1 cellular context compared by ENCODE assay signal in the genomic region with DNA sequence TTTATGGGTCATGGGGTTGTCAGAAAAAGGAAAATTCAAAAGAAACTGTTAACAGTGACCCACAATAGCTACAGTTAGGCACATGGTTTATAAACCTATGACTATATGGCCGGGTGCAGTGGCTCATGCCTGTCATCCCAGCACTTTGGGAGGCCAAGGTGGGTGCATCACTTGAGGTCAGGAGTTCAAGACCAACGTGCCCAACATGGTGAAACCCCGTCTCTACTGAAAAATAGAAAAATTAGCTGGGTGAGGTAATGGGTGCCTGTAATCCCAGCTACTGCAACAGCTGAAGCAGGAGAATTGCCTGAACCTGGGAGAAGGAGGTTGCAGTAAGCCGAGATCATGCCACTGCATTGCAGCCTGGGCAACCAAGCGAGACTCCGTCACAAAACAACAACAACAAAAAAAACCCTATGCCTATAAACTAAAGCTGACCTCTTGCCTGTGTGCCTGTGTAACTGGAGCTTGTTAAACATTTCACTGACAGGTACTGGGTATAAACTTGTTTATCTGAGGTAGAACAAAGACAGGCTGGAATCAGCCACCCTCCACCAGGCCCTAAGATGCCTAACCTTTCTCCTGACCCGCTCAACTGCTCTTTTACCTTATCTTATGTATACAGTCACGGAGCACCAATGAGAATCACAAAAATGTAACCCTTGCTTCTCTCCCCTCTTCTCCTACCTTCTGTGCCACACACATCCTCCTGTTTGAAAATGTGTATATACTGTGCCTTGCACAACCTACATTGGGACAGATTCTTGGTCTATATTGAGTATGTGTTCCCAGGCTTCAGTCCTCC.
A peak's percentile ranks its signal among the peaks of the same experiment; 100 is the strongest.
TF ChIP-seq lines count a peak whose summit lies in the region.

No MANE protein-coding gene starts in this region.

TF ChIP-seq in HepG2, 621 proteins besides CTCF, POLR2A, EP300 and RAD21 (continued from another document and continues in another):
- TF ChIP-seq, protein P1, sequence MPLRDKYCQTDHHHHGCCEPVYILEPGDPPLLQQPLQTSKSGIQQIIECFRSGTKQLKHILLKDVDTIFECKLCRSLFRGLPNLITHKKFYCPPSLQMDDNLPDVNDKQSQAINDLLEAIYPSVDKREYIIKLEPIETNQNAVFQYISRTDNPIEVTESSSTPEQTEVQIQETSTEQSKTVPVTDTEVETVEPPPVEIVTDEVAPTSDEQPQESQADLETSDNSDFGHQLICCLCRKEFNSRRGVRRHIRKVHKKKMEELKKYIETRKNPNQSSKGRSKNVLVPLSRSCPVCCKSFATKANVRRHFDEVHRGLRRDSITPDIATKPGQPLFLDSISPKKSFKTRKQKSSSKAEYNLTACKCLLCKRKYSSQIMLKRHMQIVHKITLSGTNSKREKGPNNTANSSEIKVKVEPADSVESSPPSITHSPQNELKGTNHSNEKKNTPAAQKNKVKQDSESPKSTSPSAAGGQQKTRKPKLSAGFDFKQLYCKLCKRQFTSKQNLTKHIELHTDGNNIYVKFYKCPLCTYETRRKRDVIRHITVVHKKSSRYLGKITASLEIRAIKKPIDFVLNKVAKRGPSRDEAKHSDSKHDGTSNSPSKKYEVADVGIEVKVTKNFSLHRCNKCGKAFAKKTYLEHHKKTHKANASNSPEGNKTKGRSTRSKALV (CRISPR knock-in tag; IDR thresholded peaks at IDR 0.05), result no peak; the same call in 1 of the 2 replicates
- TF ChIP-seq TMF1 (CRISPR knock-in tag; IDR thresholded peaks at IDR 0.05; ENCODE audit: low read depth) (0 out of 2 replicates have a peak, but pooled peaks have one; percentile 71), ZNF766 (CRISPR knock-in tag; IDR thresholded peaks at IDR 0.05; ENCODE audit: borderline replicate concordance) (no peak), ZMAT3 (CRISPR knock-in tag; conservative IDR thresholded peaks at IDR 0.05) (no peak), CEBPB (IDR thresholded peaks at IDR 0.05; ENCODE audit: borderline replicate concordance, low read depth, low read length) (peak; percentile 81; the same call in 1 of the 2 replicates), ZNF879 (CRISPR knock-in tag; IDR thresholded peaks at IDR 0.05) (no peak), ZNF629 (CRISPR knock-in tag; conservative IDR thresholded peaks at IDR 0.05) (no peak), EHMT2 (IDR thresholded peaks at IDR 0.05; ENCODE audit: borderline replicate concordance, low read depth, low read length) (0 out of 2 replicates have a peak, but pooled peaks have one; percentile 12), SMAD1 (CRISPR knock-in tag; IDR thresholded peaks at IDR 0.05; ENCODE audit: borderline replicate concordance, low read depth) (no peak), MTA1 (CRISPR knock-in tag; IDR thresholded peaks at IDR 0.05; ENCODE audit: borderline replicate concordance) (peak; percentile 13; the same call in 1 of the 2 replicates), ZNF816 (CRISPR knock-in tag; IDR thresholded peaks at IDR 0.05; ENCODE audit: borderline replicate concordance) (no peak), SNRNP70 (IDR thresholded peaks at IDR 0.05; ENCODE audit: low read depth, low read length) (no peak), ERF (CRISPR knock-in tag; IDR thresholded peaks at IDR 0.05) (peak; percentile 85), LCORL (IDR thresholded peaks at IDR 0.05) (no peak), LCORL (CRISPR knock-in tag; IDR thresholded peaks at IDR 0.05) (peak; percentile 78), RORA (CRISPR knock-in tag; IDR thresholded peaks at IDR 0.05) (no peak), ZNF354B (CRISPR knock-in tag; IDR thresholded peaks at IDR 0.05) (peak; percentile 70; the same call in 1 of the 2 replicates), KDM4B (CRISPR knock-in tag; IDR thresholded peaks at IDR 0.05) (0 out of 2 replicates have a peak, but pooled peaks have one; percentile 40), ZIK1 (CRISPR knock-in tag; IDR thresholded peaks at IDR 0.05; ENCODE audit: borderline replicate concordance, low read depth) (no peak), SP5 (CRISPR knock-in tag; IDR thresholded peaks at IDR 0.05; ENCODE audit: borderline replicate concordance, low read depth) (0 out of 2 replicates have a peak, but pooled peaks have one; percentile 18), MIXL1 (CRISPR knock-in tag; IDR thresholded peaks at IDR 0.05) (0 out of 2 replicates have a peak, but pooled peaks have one; percentile 23), SMAD3 (CRISPR knock-in tag; IDR thresholded peaks at IDR 0.05) (no peak), POLR2AphosphoS5 (IDR thresholded peaks at IDR 0.05; ENCODE audit: low read depth, low read length) (no peak), BRD4 (CRISPR knock-in tag; IDR thresholded peaks at IDR 0.05) (no peak), ZNF333 (CRISPR knock-in tag; IDR thresholded peaks at IDR 0.05; ENCODE audit: borderline replicate concordance) (no peak), MYNN (CRISPR knock-in tag; IDR thresholded peaks at IDR 0.05; ENCODE audit: low read depth) (no peak), TCF7L2 (IDR thresholded peaks at IDR 0.05; ENCODE audit: low read depth, low read length) (no peak), ZNF3 (CRISPR knock-in tag; IDR thresholded peaks at IDR 0.05) (no peak), FIP1L1 (IDR thresholded peaks at IDR 0.05; ENCODE audit: borderline replicate concordance, insufficient read depth, low read depth, low read length) (no peak), KLF9 (CRISPR knock-in tag; IDR thresholded peaks at IDR 0.05; ENCODE audit: low read depth) (0 out of 2 replicates have a peak, but pooled peaks have one; percentile 42), AGO1 (IDR thresholded peaks at IDR 0.05; ENCODE audit: low read depth, low read length, poor library complexity, severe bottlenecking) (no peak)
- TF ChIP-seq, protein P2, sequence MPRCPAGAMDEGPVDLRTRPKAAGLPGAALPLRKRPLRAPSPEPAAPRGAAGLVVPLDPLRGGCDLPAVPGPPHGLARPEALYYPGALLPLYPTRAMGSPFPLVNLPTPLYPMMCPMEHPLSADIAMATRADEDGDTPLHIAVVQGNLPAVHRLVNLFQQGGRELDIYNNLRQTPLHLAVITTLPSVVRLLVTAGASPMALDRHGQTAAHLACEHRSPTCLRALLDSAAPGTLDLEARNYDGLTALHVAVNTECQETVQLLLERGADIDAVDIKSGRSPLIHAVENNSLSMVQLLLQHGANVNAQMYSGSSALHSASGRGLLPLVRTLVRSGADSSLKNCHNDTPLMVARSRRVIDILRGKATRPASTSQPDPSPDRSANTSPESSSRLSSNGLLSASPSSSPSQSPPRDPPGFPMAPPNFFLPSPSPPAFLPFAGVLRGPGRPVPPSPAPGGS (CRISPR knock-in tag; IDR thresholded peaks at IDR 0.05), result peak; percentile 66; the same call in 1 of the 2 replicates
- TF ChIP-seq, protein P3, sequence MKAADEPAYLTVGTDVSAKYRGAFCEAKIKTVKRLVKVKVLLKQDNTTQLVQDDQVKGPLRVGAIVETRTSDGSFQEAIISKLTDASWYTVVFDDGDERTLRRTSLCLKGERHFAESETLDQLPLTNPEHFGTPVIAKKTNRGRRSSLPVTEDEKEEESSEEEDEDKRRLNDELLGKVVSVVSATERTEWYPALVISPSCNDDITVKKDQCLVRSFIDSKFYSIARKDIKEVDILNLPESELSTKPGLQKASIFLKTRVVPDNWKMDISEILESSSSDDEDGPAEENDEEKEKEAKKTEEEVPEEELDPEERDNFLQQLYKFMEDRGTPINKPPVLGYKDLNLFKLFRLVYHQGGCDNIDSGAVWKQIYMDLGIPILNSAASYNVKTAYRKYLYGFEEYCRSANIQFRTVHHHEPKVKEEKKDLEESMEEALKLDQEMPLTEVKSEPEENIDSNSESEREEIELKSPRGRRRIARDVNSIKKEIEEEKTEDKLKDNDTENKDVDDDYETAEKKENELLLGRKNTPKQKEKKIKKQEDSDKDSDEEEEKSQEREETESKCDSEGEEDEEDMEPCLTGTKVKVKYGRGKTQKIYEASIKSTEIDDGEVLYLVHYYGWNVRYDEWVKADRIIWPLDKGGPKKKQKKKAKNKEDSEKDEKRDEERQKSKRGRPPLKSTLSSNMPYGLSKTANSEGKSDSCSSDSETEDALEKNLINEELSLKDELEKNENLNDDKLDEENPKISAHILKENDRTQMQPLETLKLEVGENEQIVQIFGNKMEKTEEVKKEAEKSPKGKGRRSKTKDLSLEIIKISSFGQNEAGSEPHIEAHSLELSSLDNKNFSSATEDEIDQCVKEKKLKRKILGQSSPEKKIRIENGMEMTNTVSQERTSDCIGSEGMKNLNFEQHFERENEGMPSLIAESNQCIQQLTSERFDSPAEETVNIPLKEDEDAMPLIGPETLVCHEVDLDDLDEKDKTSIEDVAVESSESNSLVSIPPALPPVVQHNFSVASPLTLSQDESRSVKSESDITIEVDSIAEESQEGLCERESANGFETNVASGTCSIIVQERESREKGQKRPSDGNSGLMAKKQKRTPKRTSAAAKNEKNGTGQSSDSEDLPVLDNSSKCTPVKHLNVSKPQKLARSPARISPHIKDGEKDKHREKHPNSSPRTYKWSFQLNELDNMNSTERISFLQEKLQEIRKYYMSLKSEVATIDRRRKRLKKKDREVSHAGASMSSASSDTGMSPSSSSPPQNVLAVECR (CRISPR knock-in tag; IDR thresholded peaks at IDR 0.05; ENCODE audit: borderline replicate concordance), result peak; percentile 47; the same call in 1 of the 2 replicates
- TF ChIP-seq, protein P4, sequence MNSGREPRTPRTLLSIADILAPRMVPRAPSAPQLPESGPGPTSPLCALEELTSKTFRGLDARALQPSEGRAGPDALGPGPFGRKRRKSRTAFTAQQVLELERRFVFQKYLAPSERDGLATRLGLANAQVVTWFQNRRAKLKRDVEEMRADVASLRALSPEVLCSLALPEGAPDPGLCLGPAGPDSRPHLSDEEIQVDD (CRISPR knock-in tag; IDR thresholded peaks at IDR 0.05; ENCODE audit: borderline replicate concordance), result no peak
- TF ChIP-seq, protein P5, sequence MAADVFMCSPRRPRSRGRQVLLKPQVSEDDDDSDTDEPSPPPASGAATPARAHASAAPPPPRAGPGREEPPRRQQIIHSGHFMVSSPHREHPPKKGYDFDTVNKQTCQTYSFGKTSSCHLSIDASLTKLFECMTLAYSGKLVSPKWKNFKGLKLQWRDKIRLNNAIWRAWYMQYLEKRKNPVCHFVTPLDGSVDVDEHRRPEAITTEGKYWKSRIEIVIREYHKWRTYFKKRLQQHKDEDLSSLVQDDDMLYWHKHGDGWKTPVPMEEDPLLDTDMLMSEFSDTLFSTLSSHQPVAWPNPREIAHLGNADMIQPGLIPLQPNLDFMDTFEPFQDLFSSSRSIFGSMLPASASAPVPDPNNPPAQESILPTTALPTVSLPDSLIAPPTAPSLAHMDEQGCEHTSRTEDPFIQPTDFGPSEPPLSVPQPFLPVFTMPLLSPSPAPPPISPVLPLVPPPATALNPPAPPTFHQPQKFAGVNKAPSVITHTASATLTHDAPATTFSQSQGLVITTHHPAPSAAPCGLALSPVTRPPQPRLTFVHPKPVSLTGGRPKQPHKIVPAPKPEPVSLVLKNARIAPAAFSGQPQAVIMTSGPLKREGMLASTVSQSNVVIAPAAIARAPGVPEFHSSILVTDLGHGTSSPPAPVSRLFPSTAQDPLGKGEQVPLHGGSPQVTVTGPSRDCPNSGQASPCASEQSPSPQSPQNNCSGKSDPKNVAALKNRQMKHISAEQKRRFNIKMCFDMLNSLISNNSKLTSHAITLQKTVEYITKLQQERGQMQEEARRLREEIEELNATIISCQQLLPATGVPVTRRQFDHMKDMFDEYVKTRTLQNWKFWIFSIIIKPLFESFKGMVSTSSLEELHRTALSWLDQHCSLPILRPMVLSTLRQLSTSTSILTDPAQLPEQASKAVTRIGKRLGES (CRISPR knock-in tag; IDR thresholded peaks at IDR 0.05; ENCODE audit: borderline replicate concordance), result no peak
- TF ChIP-seq, protein P6, sequence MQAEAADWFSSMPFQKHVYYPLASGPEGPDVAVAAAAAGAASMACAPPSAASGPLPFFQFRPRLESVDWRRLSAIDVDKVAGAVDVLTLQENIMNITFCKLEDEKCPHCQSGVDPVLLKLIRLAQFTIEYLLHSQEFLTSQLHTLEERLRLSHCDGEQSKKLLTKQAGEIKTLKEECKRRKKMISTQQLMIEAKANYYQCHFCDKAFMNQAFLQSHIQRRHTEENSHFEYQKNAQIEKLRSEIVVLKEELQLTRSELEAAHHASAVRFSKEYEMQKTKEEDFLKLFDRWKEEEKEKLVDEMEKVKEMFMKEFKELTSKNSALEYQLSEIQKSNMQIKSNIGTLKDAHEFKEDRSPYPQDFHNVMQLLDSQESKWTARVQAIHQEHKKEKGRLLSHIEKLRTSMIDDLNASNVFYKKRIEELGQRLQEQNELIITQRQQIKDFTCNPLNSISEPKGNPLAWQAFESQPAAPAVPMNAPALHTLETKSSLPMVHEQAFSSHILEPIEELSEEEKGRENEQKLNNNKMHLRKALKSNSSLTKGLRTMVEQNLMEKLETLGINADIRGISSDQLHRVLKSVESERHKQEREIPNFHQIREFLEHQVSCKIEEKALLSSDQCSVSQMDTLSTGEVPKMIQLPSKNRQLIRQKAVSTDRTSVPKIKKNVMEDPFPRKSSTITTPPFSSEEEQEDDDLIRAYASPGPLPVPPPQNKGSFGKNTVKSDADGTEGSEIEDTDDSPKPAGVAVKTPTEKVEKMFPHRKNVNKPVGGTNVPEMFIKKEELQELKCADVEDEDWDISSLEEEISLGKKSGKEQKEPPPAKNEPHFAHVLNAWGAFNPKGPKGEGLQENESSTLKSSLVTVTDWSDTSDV (CRISPR knock-in tag; IDR thresholded peaks at IDR 0.05), result no peak
- TF ChIP-seq, protein P7, sequence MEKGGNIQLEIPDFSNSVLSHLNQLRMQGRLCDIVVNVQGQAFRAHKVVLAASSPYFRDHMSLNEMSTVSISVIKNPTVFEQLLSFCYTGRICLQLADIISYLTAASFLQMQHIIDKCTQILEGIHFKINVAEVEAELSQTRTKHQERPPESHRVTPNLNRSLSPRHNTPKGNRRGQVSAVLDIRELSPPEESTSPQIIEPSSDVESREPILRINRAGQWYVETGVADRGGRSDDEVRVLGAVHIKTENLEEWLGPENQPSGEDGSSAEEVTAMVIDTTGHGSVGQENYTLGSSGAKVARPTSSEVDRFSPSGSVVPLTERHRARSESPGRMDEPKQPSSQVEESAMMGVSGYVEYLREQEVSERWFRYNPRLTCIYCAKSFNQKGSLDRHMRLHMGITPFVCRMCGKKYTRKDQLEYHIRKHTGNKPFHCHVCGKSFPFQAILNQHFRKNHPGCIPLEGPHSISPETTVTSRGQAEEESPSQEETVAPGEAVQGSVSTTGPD (CRISPR knock-in tag; IDR thresholded peaks at IDR 0.05), result no peak
- TF ChIP-seq, protein P8, sequence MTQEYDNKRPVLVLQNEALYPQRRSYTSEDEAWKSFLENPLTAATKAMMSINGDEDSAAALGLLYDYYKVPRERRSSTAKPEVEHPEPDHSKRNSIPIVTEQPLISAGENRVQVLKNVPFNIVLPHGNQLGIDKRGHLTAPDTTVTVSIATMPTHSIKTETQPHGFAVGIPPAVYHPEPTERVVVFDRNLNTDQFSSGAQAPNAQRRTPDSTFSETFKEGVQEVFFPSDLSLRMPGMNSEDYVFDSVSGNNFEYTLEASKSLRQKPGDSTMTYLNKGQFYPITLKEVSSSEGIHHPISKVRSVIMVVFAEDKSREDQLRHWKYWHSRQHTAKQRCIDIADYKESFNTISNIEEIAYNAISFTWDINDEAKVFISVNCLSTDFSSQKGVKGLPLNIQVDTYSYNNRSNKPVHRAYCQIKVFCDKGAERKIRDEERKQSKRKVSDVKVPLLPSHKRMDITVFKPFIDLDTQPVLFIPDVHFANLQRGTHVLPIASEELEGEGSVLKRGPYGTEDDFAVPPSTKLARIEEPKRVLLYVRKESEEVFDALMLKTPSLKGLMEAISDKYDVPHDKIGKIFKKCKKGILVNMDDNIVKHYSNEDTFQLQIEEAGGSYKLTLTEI (CRISPR knock-in tag; conservative IDR thresholded peaks at IDR 0.05), result no peak
- TF ChIP-seq, protein P9, sequence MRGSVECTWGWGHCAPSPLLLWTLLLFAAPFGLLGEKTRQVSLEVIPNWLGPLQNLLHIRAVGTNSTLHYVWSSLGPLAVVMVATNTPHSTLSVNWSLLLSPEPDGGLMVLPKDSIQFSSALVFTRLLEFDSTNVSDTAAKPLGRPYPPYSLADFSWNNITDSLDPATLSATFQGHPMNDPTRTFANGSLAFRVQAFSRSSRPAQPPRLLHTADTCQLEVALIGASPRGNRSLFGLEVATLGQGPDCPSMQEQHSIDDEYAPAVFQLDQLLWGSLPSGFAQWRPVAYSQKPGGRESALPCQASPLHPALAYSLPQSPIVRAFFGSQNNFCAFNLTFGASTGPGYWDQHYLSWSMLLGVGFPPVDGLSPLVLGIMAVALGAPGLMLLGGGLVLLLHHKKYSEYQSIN (CRISPR knock-in tag; IDR thresholded peaks at IDR 0.05; ENCODE audit: borderline replicate concordance), result no peak
